ENCODE assay signal across 20 cellular contexts in the genomic region with DNA sequence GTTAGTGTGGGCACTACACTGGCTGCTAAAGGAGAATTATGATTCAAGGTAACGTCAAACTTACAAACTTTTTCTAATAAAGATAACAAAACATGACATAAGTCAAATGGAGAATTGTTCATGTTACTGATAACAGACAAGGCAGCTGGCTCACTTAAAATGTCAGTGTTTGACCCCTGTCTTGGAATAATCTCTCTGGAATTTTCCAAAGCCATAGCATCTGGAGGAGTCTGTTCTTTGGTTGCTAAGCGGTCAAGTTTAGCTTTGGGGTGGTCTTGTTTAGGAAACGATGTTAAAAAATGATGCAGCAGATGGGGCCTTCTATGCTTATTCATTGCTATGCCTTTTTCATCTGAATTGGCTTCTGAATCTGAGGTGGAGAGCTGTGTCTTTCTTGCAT.
"Had no signal": no experiment of that assay in that cellular context is flagged by ENCODE, and none has a peak within 500 bp of the region (broad histone marks: within the 10 kb centered on the region; RNA-seq: fewer than 3 reads in every experiment).

No MANE protein-coding gene starts in this region.

- DNase-seq: activated CD4-positive, alpha-beta memory T cell treated with anti-CD3 and anti-CD28 coated beads, Interleukin-2, amount 10 ng/mL, durations not matched to agents 7 days and 5 days; activated CD4-positive, alpha-beta T cell treated with anti-CD3 and anti-CD28 coated beads for 4 hours; activated CD8-positive, alpha-beta memory T cell treated with anti-CD3 and anti-CD28 coated beads, Interleukin-2, amount 50 U/mL, for 4 hours; activated gamma-delta T cell; activated T-cell treated with anti-CD3 and anti-CD28 coated beads, Interleukin-2, amount 50 U/mL, for 48 hours; amniotic stem cell; body of pancreas; cortex of kidney; effector CD4-positive, alpha-beta T cell; hippocampal formation; kidney; left ventricle myocardium inferior; occipital lobe; small intestine; stimulated activated naive CD8-positive, alpha-beta T cell treated with anti-CD3 and anti-CD28 coated beads, Interleukin-15, amount 100 ng/mL, for 72 hours; SW 1271 had no signal

- H3K27me3 ChIP-seq: body of pancreas, right atrium auricular region had no signal

- H3K27ac ChIP-seq: body of pancreas, left ventricle myocardium inferior, right atrium auricular region had no signal

- ATAC-seq: activated naive CD4-positive, alpha-beta T cell treated with anti-CD3 and anti-CD28 coated beads, Interleukin-2, amount 50 U/mL, for 72 hours; body of pancreas; natural killer cell treated with Interleukin-12 subunit alpha and Interleukin-12 subunit beta and Interleukin-15 and Interleukin-18, amount 100 ng/mL, for 72 hours; stimulated activated naive CD8-positive, alpha-beta T cell treated with anti-CD3 and anti-CD28 coated beads, Interleukin-15, amount 100 ng/mL, for 72 hours; WTC11 had no signal

- H3K4me3 ChIP-seq: body of pancreas, left ventricle myocardium inferior, right atrium auricular region had no signal

- H3K4me1 ChIP-seq: body of pancreas, left ventricle myocardium inferior had no signal

- H3K9me3 ChIP-seq: body of pancreas, left ventricle myocardium inferior, right atrium auricular region had no signal
